Comparison of ENCODE assay signal across 8 cellular contexts in the genomic region with DNA sequence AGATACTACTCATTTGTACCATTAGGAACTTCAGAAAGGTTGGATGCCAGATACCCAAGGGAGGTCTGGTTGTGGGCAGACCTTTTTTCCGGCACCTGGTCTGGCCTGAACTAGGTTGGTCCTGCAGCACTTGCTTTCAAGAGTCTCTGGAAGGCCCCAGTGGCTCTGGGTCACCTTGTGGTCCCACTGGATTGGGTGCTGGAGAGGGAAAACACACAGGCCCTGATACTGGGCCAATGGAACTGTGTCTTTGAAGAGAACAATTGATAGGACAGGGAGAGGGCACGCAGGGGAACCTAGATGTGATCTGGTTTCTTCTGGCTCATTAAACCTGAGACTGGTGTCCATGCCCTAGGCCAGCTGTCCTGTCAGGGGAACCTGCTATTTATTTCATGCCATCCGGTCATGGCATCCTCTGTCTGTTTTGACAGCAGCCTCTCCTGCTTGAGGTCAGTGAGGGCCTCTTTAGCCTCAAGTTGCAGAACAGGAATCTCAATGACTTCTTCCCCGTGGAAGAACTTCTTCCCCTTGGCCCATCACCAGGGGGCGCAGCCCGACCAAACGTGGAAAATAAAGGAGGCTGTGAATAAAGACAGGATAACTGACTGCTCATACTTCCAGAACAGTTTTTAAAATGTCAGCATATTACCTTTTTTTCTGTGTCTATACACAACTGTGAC. TPM values are rescaled to one million over a fixed set of nuclear protein-coding genes. Genes with fewer than 3 reads are reported as not detected.
DNase-seq lines count a peak whose midpoint lies in the region; ATAC-seq and TF ChIP-seq lines count a peak whose summit lies in the region.

No MANE protein-coding gene starts in this region.

- no peaks in the 10 kb centered on the region for H3K4me1 ChIP-seq in SJCRH30
- H3K4me1 ChIP-seq in gastroesophageal sphincter: no peaks in the 10 kb centered on the region
- H3K4me1 ChIP-seq in aorta (ENCODE audit: control insufficient read depth in 1 of 2, insufficient read depth in 2 of 2, low read length in 2 of 2): no peaks in the 10 kb centered on the region

- H3K36me3 ChIP-seq in SJCRH30 (peaks cover 18% of the 10 kb centered on the region), gastroesophageal sphincter (peaks cover 0 to 97% of the 10 kb centered on the region in 2 donors), aorta (ENCODE audit: control insufficient read depth in 1 of 2, insufficient read depth in 2 of 2, low read length in 1 of 2) (peaks cover 7 to 9% of the 10 kb centered on the region in 2 donors)

- TF ChIP-seq CTCF in gastroesophageal sphincter (IDR thresholded peaks at IDR 0.05): peak in 3 of 4 experiments; percentile 74 to 81 (median 77)

- H3K27me3 ChIP-seq in SJCRH30: no peaks in the 10 kb centered on the region
- H3K27me3 ChIP-seq in gastroesophageal sphincter: no peaks in the 10 kb centered on the region
- H3K27me3 ChIP-seq in aorta (ENCODE audit: control insufficient read depth in 1 of 2, insufficient read depth in 2 of 2, low read length in 1 of 2): no peaks in the 10 kb centered on the region

- no peak overlapping the region for H3K4me3 ChIP-seq in SJCRH30
- H3K4me3 ChIP-seq in gastroesophageal sphincter: no peak overlapping the region
- H3K4me3 ChIP-seq in aorta (ENCODE audit: low read length in 2 of 2): no peak overlapping the region

- peak; percentile 63 for ATAC-seq in gastroesophageal sphincter
- ATAC-seq in aorta (ENCODE audit: low FRiP score): peak; percentile 73
- ATAC-seq in HG02763 (IDR thresholded peaks at IDR 0.05; ENCODE audit: unreplicated experiment): no peak

- no peaks in the 10 kb centered on the region for H3K9me3 ChIP-seq in SJCRH30 (replicated peaks)
- no peaks in the 10 kb centered on the region for H3K9me3 ChIP-seq in gastroesophageal sphincter
- H3K9me3 ChIP-seq in aorta (ENCODE audit: control insufficient read depth, low read length): no peaks in the 10 kb centered on the region

- DNase-seq in DMS114 treated with DMSO at 0.1 percent for 48 hours (lab: John Stamatoyannopoulos, UW; ENCODE audit: unreplicated experiment): peak; percentile 67
- DNase-seq in LHCN-M2 (ENCODE audit: low read depth): peak; percentile 63
- DNase-seq in SJCRH30: peak; percentile 59 to 65
- DNase-seq in activated effector memory CD4-positive, alpha-beta T cell treated with anti-CD3 and anti-CD28 coated beads, Interleukin-2, amount 50 U/mL, for 16 hours: peak; percentile 84
- DNase-seq in pons (ENCODE audit: low spot score): peak; percentile 60
- DNase-seq in aorta: peak; percentile 77 to 89

- H3K27ac ChIP-seq in SJCRH30: no peak overlapping the region
- H3K27ac ChIP-seq in gastroesophageal sphincter: no peak overlapping the region
- H3K27ac ChIP-seq in aorta (ENCODE audit: low read depth in 1 of 2, low read length in 2 of 2): no peak overlapping the region

- TF ChIP-seq EP300 in gastroesophageal sphincter (IDR thresholded peaks at IDR 0.05): no peak

- whole genome bisulfite sequencing in gastroesophageal sphincter (ENCODE audit: low coverage in 1 of 2), 2 donors: 13 to 20% methylated on average over 5 of the region's 7 CpGs
- WGBS in aorta, 2 donors: 32 to 38% methylated on average over 7 of the region's 7 CpGs

- intact Hi-C loops in aorta (cut with DNase I): loop anchor here (2.0 to 10.0 kb wide), 2 partner anchors 92 to 470 kb away; no protein-coding TSS in a partner anchor

- no peak for TF ChIP-seq POLR2A in gastroesophageal sphincter (IDR thresholded peaks at IDR 0.05)

RNA-seq across cellular contexts. Expression of a gene that starts 25.0 kb away (rescaled TPM):
- total RNA-seq in LHCN-M2 (2014; rRNA removed) (18.1 and 26.5 TPM in 2 replicates), gastroesophageal sphincter (10 to 100 TPM; 16.8 to 33.6 (median 24.2) TPM), aorta (10 to 100 TPM; 24.2 to 28.6 TPM)
- 9.8 TPM for polyA plus RNA-seq in LHCN-M2 (2012)
- total RNA-seq in SJCRH30 (2014; rRNA removed; shearing (Covaris generic)): 37.0 and 43.1 TPM in 2 replicates
- polyA plus RNA-seq in aorta: 10 to 100 TPM; 14.7 to 15.0 TPM
